Comparison of ENCODE assay signal across 1 cellular context in the genomic region with DNA sequence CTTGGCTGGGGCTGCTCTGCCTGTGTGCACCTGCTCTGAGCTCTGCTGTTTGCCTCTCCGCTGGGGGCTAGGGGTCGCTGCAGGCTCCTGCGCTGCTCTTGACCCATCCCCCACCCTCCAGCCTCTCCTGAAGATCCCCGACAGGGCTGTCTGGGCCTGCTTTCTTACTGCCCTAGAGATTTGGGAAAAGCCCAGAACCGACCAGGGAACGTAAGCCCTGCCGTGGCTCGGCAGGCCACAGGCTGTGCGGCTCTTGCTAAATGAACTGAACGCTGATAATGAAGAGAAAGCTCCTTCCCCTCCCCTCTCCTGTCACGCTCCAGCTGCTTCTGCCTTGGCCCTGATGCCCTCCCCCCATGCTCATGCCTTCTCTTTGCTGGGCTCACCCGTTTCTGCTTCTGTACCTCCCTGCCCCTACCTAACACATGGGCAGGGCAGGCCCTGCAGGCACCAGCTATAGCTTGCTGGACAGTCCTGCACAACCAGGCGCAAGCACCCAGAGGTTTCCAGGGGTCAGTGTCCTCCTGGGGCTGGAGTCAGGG.
TF ChIP-seq lines count a peak whose summit lies in the region.

No MANE protein-coding gene starts in this region.

TF ChIP-seq in HepG2, 621 proteins besides CTCF, POLR2A, EP300 and RAD21 (continued from another document):
- TF ChIP-seq, protein P1, sequence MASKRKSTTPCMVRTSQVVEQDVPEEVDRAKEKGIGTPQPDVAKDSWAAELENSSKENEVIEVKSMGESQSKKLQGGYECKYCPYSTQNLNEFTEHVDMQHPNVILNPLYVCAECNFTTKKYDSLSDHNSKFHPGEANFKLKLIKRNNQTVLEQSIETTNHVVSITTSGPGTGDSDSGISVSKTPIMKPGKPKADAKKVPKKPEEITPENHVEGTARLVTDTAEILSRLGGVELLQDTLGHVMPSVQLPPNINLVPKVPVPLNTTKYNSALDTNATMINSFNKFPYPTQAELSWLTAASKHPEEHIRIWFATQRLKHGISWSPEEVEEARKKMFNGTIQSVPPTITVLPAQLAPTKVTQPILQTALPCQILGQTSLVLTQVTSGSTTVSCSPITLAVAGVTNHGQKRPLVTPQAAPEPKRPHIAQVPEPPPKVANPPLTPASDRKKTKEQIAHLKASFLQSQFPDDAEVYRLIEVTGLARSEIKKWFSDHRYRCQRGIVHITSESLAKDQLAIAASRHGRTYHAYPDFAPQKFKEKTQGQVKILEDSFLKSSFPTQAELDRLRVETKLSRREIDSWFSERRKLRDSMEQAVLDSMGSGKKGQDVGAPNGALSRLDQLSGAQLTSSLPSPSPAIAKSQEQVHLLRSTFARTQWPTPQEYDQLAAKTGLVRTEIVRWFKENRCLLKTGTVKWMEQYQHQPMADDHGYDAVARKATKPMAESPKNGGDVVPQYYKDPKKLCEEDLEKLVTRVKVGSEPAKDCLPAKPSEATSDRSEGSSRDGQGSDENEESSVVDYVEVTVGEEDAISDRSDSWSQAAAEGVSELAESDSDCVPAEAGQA (IDR thresholded peaks at IDR 0.05; ENCODE audit: low read depth) = no peak
- TF ChIP-seq, protein P1 (CRISPR knock-in tag; IDR thresholded peaks at IDR 0.05; ENCODE audit: borderline replicate concordance) = no peak
- TF ChIP-seq POLR2AphosphoS2 (IDR thresholded peaks at IDR 0.05; ENCODE audit: low read depth, low read length) (no peak), MBD4 (IDR thresholded peaks at IDR 0.05; ENCODE audit: borderline replicate concordance, low read length) (no peak), SMYD3 (CRISPR knock-in tag; IDR thresholded peaks at IDR 0.05) (no peak), TAF1 (CRISPR knock-in tag; IDR thresholded peaks at IDR 0.05) (no peak)
